Comparison of ENCODE assay signal across 1 cellular context in the genomic region with DNA sequence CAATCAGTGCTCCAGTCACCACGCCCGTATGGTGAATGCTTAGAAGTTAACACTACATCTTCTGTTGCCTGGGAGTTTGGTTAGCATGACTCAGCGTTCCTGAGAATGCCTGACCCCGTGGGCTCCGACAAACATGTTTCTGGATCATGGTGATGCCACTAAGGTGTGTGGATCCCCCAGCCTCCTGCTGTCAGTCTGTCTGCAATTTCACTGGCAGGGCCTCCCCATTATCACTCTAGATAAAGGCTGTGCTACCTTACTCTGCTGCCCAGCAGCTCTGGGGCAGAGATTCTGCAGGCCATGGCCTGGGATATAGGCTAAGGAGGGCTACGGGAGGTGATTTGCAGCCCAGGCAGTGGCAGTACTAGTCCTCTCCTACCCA.
A peak's percentile ranks its signal among the peaks of the same experiment; 100 is the strongest.
TF ChIP-seq lines count a peak whose summit lies in the region.

No MANE protein-coding gene starts in this region.

TF ChIP-seq in IMR-90, 13 proteins besides CTCF, POLR2A, EP300 and RAD21 (continued from another document):
- TF ChIP-seq RFX5 (IDR thresholded peaks at IDR 0.05; ENCODE audit: low read depth, low read length) (0 out of 2 replicates have a peak, but pooled peaks have one; percentile 35), MAZ (IDR thresholded peaks at IDR 0.05; ENCODE audit: borderline replicate concordance, low read depth, low read length) (no peak), MAFK (IDR thresholded peaks at IDR 0.05; ENCODE audit: low read depth, low read length) (peak; percentile 90)
